ENCODE assay signal across 8 cellular contexts in genomic region chr14:50060871-50061663, GRCh38. TPM values are rescaled to one million over a fixed set of nuclear protein-coding genes. Genes with fewer than 3 reads are reported as not detected.
DNase-seq lines count a peak whose midpoint lies in the region; ATAC-seq and TF ChIP-seq lines count a peak whose summit lies in the region.

No MANE protein-coding gene starts in this region.

- H3K27me3 Mint-ChIP-seq in activated naive CD4-positive, alpha-beta T cell treated with anti-CD3 and anti-CD28 coated beads, Interleukin-2, amount 50 U/mL, for 24 hours: no peaks in the 10 kb centered on the region

- in situ Hi-C loops in Caki2 (cut with HindIII; ENCODE audit: low pct_unique_long_range_greater_than_20kb, low sequenced_read_pairs): no loop called here

- peaks cover 18% of the 10 kb centered on the region for H3K4me1 ChIP-seq in HEK293 (ENCODE audit: control insufficient read depth, insufficient read depth, low read length)

- peak overlapping the region; percentile 49; the same call in 1 of the 2 replicates for H3K27ac ChIP-seq in HEK293 (ENCODE audit: extremely low read depth, low read depth, low read length)

- intact Hi-C loops in Right ventricle myocardium superior (cut with DNase I): no loop called here

- DNase-seq in Caki2 (ENCODE audit: low read depth): peak; percentile 88
- peak; percentile 84 for DNase-seq in OCI-M1 (lab: John Stamatoyannopoulos, UW)
- peak; percentile 58 for DNase-seq in Right ventricle myocardium superior
- peak; percentile 59 for DNase-seq in pons (ENCODE audit: low spot score)
- no peak for DNase-seq in RPMI8226

- H3K36me3 Mint-ChIP-seq in activated naive CD4-positive, alpha-beta T cell treated with anti-CD3 and anti-CD28 coated beads, Interleukin-2, amount 50 U/mL, for 24 hours: peaks cover 1% of the 10 kb centered on the region

- peak overlapping the region; percentile 100 for H3K27ac Mint-ChIP-seq in activated naive CD4-positive, alpha-beta T cell treated with anti-CD3 and anti-CD28 coated beads, Interleukin-2, amount 50 U/mL, for 24 hours

- no peak for TF ChIP-seq CTCF in HEK293 (tag by site-specific recombination; IDR thresholded peaks at IDR 0.05)

- H3K36me3 ChIP-seq in HEK293 (ENCODE audit: control insufficient read depth in 2 of 2, insufficient read depth in 1 of 2, low read length in 2 of 2): no peaks in the 10 kb centered on the region

- ATAC-seq in Right ventricle myocardium superior (ENCODE audit: poor library complexity) (peak; percentile 81), GM19351 (IDR thresholded peaks at IDR 0.05; ENCODE audit: unreplicated experiment) (no peak)

- no peak overlapping the region for H3K4me3 ChIP-seq in HEK293 (ENCODE audit: low read depth, low read length)

- H3K9me3 Mint-ChIP-seq in activated naive CD4-positive, alpha-beta T cell treated with anti-CD3 and anti-CD28 coated beads, Interleukin-2, amount 50 U/mL, for 24 hours: no peaks in the 10 kb centered on the region

- H3K4me1 Mint-ChIP-seq in activated naive CD4-positive, alpha-beta T cell treated with anti-CD3 and anti-CD28 coated beads, Interleukin-2, amount 50 U/mL, for 24 hours: peaks cover 94% of the 10 kb centered on the region

- CTCF ChIA-PET in HEK293 (lab: Yijun Ruan, JAX): interaction anchor here (0.7 to 1.6 kb wide), 4 partner anchors 199 to 209 kb away, joined by 3 to 4 read pairs (median 4); partner anchors contain the start of gene NEMF

- POLR2A ChIA-PET in HEK293 (lab: Yijun Ruan, JAX): interaction anchor here (0.6 to 1.4 kb wide), 2 partner anchors 55 to 168 kb away, joined by 3 read pairs; partner anchors contain the start of genes ARF6 and VCPKMT

- no peaks in the 10 kb centered on the region for H3K9me3 ChIP-seq in HEK293 (ENCODE audit: control insufficient read depth, insufficient read depth, low read depth, low read length)

- H3K4me3 Mint-ChIP-seq in activated naive CD4-positive, alpha-beta T cell treated with anti-CD3 and anti-CD28 coated beads, Interleukin-2, amount 50 U/mL, for 24 hours: peak overlapping the region; percentile 90

TF ChIP-seq in HEK293, 187 proteins besides CTCF, POLR2A, EP300 and RAD21:
- TF ChIP-seq, protein P1, sequence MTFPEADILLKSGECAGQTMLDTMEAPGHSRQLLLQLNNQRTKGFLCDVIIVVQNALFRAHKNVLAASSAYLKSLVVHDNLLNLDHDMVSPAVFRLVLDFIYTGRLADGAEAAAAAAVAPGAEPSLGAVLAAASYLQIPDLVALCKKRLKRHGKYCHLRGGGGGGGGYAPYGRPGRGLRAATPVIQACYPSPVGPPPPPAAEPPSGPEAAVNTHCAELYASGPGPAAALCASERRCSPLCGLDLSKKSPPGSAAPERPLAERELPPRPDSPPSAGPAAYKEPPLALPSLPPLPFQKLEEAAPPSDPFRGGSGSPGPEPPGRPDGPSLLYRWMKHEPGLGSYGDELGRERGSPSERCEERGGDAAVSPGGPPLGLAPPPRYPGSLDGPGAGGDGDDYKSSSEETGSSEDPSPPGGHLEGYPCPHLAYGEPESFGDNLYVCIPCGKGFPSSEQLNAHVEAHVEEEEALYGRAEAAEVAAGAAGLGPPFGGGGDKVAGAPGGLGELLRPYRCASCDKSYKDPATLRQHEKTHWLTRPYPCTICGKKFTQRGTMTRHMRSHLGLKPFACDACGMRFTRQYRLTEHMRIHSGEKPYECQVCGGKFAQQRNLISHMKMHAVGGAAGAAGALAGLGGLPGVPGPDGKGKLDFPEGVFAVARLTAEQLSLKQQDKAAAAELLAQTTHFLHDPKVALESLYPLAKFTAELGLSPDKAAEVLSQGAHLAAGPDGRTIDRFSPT (tag by site-specific recombination; IDR thresholded peaks at IDR 0.05): no peak
- TF ChIP-seq ZNF785 (tag by site-specific recombination; IDR thresholded peaks at IDR 0.05): no peak
- TF ChIP-seq ZNF555 (tag by site-specific recombination; conservative IDR thresholded peaks at IDR 0.05): no peak
- TF ChIP-seq ZNF133 (tag by site-specific recombination; IDR thresholded peaks at IDR 0.05): no peak
- no peak for TF ChIP-seq HOXD13 (CRISPR knock-in tag; IDR thresholded peaks at IDR 0.05; ENCODE audit: borderline replicate concordance)
- no peak for TF ChIP-seq ZBTB17 (tag by site-specific recombination; IDR thresholded peaks at IDR 0.05)
- TF ChIP-seq RBAK (tag by site-specific recombination; IDR thresholded peaks at IDR 0.05): no peak
- TF ChIP-seq GLI2 (tag by site-specific recombination; IDR thresholded peaks at IDR 0.05; ENCODE audit: borderline replicate concordance, low read depth): no peak
- no peak for TF ChIP-seq ZNF26 (tag by site-specific recombination; IDR thresholded peaks at IDR 0.05)
- no peak for TF ChIP-seq ZNF677 (tag by site-specific recombination; IDR thresholded peaks at IDR 0.05)
- TF ChIP-seq ZNF335 (tag by site-specific recombination; conservative IDR thresholded peaks at IDR 0.05): peak; percentile 24; the same call in 1 of the 2 replicates
- TF ChIP-seq ZNF660 (tag by site-specific recombination; IDR thresholded peaks at IDR 0.05): 0 out of 2 replicates have a peak, but pooled peaks have one; percentile 58
- no peak for TF ChIP-seq BCL11B (tag by site-specific recombination; IDR thresholded peaks at IDR 0.05; ENCODE audit: low read depth)
- no peak for TF ChIP-seq ZSCAN16 (tag by site-specific recombination; IDR thresholded peaks at IDR 0.05)

RNA-seq across cellular contexts. Expression of gene VCPKMT, which starts 55.3 kb away (rescaled TPM):
- total RNA-seq in Caki2 (2014; rRNA removed; shearing (Covaris generic); ENCODE audit: low replicate concordance): 5.0 and 5.9 TPM in 2 replicates
- 2.5 TPM for total RNA-seq in Right ventricle myocardium superior
